In genomic region chr14:41302776-41303175, GRCh38 we compare ENCODE assay signal across 1 cellular context.
TF ChIP-seq lines count a peak whose summit lies in the region.

No MANE protein-coding gene starts in this region.

TF ChIP-seq in GM23338, 12 proteins besides CTCF, POLR2A, EP300 and RAD21 (continued from another document):
- TF ChIP-seq, protein P1, sequence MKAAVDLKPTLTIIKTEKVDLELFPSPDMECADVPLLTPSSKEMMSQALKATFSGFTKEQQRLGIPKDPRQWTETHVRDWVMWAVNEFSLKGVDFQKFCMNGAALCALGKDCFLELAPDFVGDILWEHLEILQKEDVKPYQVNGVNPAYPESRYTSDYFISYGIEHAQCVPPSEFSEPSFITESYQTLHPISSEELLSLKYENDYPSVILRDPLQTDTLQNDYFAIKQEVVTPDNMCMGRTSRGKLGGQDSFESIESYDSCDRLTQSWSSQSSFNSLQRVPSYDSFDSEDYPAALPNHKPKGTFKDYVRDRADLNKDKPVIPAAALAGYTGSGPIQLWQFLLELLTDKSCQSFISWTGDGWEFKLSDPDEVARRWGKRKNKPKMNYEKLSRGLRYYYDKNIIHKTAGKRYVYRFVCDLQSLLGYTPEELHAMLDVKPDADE (IDR thresholded peaks at IDR 0.05) = no peak
